Comparison of ENCODE assay signal across 2 cellular contexts in the genomic region with DNA sequence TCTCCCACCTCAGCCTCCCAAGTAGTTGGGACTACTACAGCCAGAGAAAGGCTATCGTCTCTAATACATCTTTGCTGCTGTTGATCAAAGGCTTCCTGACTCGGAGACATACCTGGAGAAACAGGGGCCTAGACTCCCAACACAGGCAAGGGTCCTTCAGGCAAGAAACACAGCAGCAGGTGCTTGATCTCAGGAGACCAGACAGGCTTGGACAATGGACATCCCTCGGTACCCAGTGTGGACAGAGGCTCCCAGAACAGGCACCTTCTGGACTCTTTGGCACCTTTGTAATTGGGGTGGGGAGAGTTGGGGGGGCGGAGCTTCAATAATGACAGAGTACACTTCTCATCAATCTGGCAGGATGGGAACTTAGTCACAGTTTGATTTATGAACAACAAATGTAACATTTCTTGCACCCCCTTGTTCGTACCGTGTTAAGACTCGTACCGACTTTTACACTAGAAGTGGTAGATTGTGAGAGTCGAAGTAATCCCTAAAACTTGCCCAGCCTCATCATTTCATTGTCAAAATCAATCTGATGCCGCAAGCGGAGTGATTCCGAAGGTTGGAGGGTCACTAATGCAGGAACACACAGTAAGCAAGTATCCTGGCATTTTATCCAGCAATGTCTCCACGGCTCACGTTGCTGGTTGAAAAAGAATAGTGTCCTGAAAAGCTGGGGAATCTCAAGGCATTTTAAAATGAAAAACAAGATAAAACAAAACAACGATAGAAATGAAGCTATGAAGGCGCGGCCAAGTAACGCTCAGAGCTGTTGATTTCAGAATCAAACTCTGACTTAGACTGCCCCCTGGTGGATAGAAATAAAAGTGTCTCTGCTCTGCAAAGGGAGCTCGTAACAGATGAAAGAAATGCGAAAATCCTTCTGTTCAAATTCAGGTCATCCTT.
A peak's percentile ranks its signal among the peaks of the same experiment; 100 is the strongest.
TF ChIP-seq lines count a peak whose summit lies in the region.

No MANE protein-coding gene starts in this region.

TF ChIP-seq in GM23338, 12 proteins besides CTCF, POLR2A, EP300 and RAD21 (continues in another document):
- TF ChIP-seq POLR2AphosphoS5 (IDR thresholded peaks at IDR 0.05; ENCODE audit: low read depth) = no peak
- TF ChIP-seq, protein P1, sequence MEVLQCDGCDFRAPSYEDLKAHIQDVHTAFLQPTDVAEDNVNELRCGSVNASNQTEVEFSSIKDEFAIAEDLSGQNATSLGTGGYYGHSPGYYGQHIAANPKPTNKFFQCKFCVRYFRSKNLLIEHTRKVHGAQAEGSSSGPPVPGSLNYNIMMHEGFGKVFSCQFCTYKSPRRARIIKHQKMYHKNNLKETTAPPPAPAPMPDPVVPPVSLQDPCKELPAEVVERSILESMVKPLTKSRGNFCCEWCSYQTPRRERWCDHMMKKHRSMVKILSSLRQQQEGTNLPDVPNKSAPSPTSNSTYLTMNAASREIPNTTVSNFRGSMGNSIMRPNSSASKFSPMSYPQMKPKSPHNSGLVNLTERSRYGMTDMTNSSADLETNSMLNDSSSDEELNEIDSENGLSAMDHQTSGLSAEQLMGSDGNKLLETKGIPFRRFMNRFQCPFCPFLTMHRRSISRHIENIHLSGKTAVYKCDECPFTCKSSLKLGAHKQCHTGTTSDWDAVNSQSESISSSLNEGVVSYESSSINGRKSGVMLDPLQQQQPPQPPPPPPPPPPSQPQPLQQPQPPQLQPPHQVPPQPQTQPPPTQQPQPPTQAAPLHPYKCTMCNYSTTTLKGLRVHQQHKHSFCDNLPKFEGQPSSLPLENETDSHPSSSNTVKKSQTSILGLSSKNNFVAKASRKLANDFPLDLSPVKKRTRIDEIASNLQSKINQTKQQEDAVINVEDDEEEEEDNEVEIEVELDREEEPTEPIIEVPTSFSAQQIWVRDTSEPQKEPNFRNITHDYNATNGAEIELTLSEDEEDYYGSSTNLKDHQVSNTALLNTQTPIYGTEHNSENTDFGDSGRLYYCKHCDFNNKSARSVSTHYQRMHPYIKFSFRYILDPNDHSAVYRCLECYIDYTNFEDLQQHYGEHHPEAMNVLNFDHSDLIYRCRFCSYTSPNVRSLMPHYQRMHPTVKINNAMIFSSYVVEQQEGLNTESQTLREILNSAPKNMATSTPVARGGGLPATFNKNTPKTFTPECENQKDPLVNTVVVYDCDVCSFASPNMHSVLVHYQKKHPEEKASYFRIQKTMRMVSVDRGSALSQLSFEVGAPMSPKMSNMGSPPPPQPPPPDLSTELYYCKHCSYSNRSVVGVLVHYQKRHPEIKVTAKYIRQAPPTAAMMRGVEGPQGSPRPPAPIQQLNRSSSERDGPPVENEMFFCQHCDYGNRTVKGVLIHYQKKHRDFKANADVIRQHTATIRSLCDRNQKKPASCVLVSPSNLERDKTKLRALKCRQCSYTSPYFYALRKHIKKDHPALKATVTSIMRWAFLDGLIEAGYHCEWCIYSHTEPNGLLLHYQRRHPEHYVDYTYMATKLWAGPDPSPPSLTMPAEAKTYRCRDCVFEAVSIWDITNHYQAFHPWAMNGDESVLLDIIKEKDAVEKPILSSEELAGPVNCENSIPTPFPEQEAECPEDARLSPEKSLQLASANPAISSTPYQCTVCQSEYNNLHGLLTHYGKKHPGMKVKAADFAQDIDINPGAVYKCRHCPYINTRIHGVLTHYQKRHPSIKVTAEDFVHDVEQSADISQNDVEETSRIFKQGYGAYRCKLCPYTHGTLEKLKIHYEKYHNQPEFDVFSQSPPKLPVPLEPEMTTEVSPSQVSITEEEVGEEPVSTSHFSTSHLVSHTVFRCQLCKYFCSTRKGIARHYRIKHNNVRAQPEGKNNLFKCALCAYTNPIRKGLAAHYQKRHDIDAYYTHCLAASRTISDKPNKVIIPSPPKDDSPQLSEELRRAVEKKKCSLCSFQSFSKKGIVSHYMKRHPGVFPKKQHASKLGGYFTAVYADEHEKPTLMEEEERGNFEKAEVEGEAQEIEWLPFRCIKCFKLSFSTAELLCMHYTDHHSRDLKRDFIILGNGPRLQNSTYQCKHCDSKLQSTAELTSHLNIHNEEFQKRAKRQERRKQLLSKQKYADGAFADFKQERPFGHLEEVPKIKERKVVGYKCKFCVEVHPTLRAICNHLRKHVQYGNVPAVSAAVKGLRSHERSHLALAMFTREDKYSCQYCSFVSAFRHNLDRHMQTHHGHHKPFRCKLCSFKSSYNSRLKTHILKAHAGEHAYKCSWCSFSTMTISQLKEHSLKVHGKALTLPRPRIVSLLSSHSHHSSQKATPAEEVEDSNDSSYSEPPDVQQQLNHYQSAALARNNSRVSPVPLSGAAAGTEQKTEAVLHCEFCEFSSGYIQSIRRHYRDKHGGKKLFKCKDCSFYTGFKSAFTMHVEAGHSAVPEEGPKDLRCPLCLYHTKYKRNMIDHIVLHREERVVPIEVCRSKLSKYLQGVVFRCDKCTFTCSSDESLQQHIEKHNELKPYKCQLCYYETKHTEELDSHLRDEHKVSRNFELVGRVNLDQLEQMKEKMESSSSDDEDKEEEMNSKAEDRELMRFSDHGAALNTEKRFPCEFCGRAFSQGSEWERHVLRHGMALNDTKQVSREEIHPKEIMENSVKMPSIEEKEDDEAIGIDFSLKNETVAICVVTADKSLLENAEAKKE (CRISPR knock-in tag; IDR thresholded peaks at IDR 0.05) = no peak
- no peak for TF ChIP-seq NANOG (IDR thresholded peaks at IDR 0.05; ENCODE audit: borderline replicate concordance)
- no peak for TF ChIP-seq ZNF114 (CRISPR knock-in tag; IDR thresholded peaks at IDR 0.05)
- no peak for TF ChIP-seq EZH2 (IDR thresholded peaks at IDR 0.05; ENCODE audit: low read depth, unreplicated experiment)
- TF ChIP-seq, protein P2, sequence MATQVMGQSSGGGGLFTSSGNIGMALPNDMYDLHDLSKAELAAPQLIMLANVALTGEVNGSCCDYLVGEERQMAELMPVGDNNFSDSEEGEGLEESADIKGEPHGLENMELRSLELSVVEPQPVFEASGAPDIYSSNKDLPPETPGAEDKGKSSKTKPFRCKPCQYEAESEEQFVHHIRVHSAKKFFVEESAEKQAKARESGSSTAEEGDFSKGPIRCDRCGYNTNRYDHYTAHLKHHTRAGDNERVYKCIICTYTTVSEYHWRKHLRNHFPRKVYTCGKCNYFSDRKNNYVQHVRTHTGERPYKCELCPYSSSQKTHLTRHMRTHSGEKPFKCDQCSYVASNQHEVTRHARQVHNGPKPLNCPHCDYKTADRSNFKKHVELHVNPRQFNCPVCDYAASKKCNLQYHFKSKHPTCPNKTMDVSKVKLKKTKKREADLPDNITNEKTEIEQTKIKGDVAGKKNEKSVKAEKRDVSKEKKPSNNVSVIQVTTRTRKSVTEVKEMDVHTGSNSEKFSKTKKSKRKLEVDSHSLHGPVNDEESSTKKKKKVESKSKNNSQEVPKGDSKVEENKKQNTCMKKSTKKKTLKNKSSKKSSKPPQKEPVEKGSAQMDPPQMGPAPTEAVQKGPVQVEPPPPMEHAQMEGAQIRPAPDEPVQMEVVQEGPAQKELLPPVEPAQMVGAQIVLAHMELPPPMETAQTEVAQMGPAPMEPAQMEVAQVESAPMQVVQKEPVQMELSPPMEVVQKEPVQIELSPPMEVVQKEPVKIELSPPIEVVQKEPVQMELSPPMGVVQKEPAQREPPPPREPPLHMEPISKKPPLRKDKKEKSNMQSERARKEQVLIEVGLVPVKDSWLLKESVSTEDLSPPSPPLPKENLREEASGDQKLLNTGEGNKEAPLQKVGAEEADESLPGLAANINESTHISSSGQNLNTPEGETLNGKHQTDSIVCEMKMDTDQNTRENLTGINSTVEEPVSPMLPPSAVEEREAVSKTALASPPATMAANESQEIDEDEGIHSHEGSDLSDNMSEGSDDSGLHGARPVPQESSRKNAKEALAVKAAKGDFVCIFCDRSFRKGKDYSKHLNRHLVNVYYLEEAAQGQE (IDR thresholded peaks at IDR 0.05; ENCODE audit: unreplicated experiment) = no peak
- TF ChIP-seq, protein P3, sequence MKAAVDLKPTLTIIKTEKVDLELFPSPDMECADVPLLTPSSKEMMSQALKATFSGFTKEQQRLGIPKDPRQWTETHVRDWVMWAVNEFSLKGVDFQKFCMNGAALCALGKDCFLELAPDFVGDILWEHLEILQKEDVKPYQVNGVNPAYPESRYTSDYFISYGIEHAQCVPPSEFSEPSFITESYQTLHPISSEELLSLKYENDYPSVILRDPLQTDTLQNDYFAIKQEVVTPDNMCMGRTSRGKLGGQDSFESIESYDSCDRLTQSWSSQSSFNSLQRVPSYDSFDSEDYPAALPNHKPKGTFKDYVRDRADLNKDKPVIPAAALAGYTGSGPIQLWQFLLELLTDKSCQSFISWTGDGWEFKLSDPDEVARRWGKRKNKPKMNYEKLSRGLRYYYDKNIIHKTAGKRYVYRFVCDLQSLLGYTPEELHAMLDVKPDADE (IDR thresholded peaks at IDR 0.05) = no peak

TF ChIP-seq in GM12878, 131 proteins besides CTCF, POLR2A, EP300 and RAD21:
- TF ChIP-seq SMC3 (IDR thresholded peaks at IDR 0.05; ENCODE audit: borderline replicate concordance, low read length) (peak; percentile 31; the same call in 1 of the 2 replicates), POLR2AphosphoS2 (IDR thresholded peaks at IDR 0.05; ENCODE audit: low read depth, low read length) (no peak)
